ENCODE assay signal across 15 cellular contexts in genomic region chr10:128468462-128468861, GRCh38.
DNase-seq lines count a peak whose midpoint lies in the region; ATAC-seq and TF ChIP-seq lines count a peak whose summit lies in the region.
"Had no signal": no experiment of that assay in that cellular context is flagged by ENCODE, and none has a peak within 500 bp of the region (broad histone marks: within the 10 kb centered on the region; RNA-seq: fewer than 3 reads in every experiment).

No MANE protein-coding gene starts in this region.

- TF ChIP-seq CTCF in natural killer cell (IDR thresholded peaks at IDR 0.05) (no peak), VCaP (conservative IDR thresholded peaks at IDR 0.05) (no peak), GM10266 (IDR thresholded peaks at IDR 0.05; ENCODE audit: control insufficient read depth, insufficient read depth, low read depth, missing control alignments) (no peak)

- H3K27me3 Mint-ChIP-seq in natural killer cell treated with Interleukin-12 subunit alpha and Interleukin-12 subunit beta and Interleukin-15 and Interleukin-18, amount 100 ng/mL, for 72 hours: peaks cover 0 to 3% of the 10 kb centered on the region in 2 donors
- H3K27me3 Mint-ChIP-seq in natural killer cell (ENCODE audit: low read depth in 2 of 2): peaks cover 2 to 6% of the 10 kb centered on the region in 2 donors

- no peak overlapping the region for H3K4me3 Mint-ChIP-seq in natural killer cell treated with Interleukin-12 subunit alpha and Interleukin-12 subunit beta and Interleukin-15 and Interleukin-18, amount 100 ng/mL, for 72 hours
- no peak overlapping the region for H3K4me3 Mint-ChIP-seq in natural killer cell
- H3K4me3 Mint-ChIP-seq: CD14-positive monocyte; CD8-positive, alpha-beta memory T cell; GM23338 had no signal

- peak overlapping the region; percentile 37; the same call in 1 of the 2 replicates for H3K27ac ChIP-seq in VCaP
- H3K27ac ChIP-seq: 22Rv1 had no signal

- H3K27ac Mint-ChIP-seq in natural killer cell treated with Interleukin-12 subunit alpha and Interleukin-12 subunit beta and Interleukin-15 and Interleukin-18, amount 100 ng/mL, for 72 hours: no peak overlapping the region
- no peak overlapping the region for H3K27ac Mint-ChIP-seq in natural killer cell
- H3K27ac Mint-ChIP-seq: CD14-positive monocyte; CD8-positive, alpha-beta memory T cell; GM23338 had no signal

- no peaks in the 10 kb centered on the region for H3K9me3 Mint-ChIP-seq in natural killer cell treated with Interleukin-12 subunit alpha and Interleukin-12 subunit beta and Interleukin-15 and Interleukin-18, amount 100 ng/mL, for 72 hours
- H3K9me3 Mint-ChIP-seq in natural killer cell: no peaks in the 10 kb centered on the region

- no peak for ATAC-seq in natural killer cell treated with Interleukin-12 subunit alpha and Interleukin-12 subunit beta and Interleukin-15 and Interleukin-18, amount 100 ng/mL, for 72 hours
- no peak for ATAC-seq in natural killer cell
- ATAC-seq: GM12878, GM23338 had no signal

- no peaks in the 10 kb centered on the region for H3K4me1 Mint-ChIP-seq in natural killer cell treated with Interleukin-12 subunit alpha and Interleukin-12 subunit beta and Interleukin-15 and Interleukin-18, amount 100 ng/mL, for 72 hours (ENCODE audit: low read depth in 2 of 2)
- H3K4me1 Mint-ChIP-seq in natural killer cell: no peaks in the 10 kb centered on the region
- H3K4me1 Mint-ChIP-seq: CD14-positive monocyte; CD8-positive, alpha-beta memory T cell; GM23338 had no signal

- peak; percentile 53 for DNase-seq in NCI-H1092 treated with DMSO at 0.1 percent for 48 hours (lab: John Stamatoyannopoulos, UW)
- DNase-seq in NCI-H1092 (lab: John Stamatoyannopoulos, UW): no peak
- peak; percentile 29 for DNase-seq in natural killer cell treated with Interleukin-12 subunit alpha and Interleukin-12 subunit beta and Interleukin-15 and Interleukin-18, amount 100 ng/mL, for 72 hours (ENCODE audit: low spot score)
- no peak for DNase-seq in natural killer cell
- no peak for DNase-seq in GM10266 (ENCODE audit: extremely low spot score)
- no peak for DNase-seq in effector CD4-positive, alpha-beta T cell
- no peak for DNase-seq in mesenteric fat pad (ENCODE audit: low spot score)
- DNase-seq: Caco-2; CD8-positive, alpha-beta memory T cell; H7 had no signal

- intact Hi-C loops in natural killer cell (cut with micrococcal nuclease): no loop called here

- H3K36me3 Mint-ChIP-seq in natural killer cell treated with Interleukin-12 subunit alpha and Interleukin-12 subunit beta and Interleukin-15 and Interleukin-18, amount 100 ng/mL, for 72 hours: no peaks in the 10 kb centered on the region
- H3K36me3 Mint-ChIP-seq in natural killer cell: no peaks in the 10 kb centered on the region
- H3K36me3 Mint-ChIP-seq: CD14-positive monocyte; CD8-positive, alpha-beta memory T cell had no signal

Comparison
In these comparisons a context has a peak if more than half of its experiments do, and no peak if none do; other contexts are left out.
1. DNase-seq: peak in NCI-H1092 treated with DMSO at 0.1 percent for 48 hours (single experiment) and natural killer cell treated with Interleukin-12 subunit alpha and Interleukin-12 subunit beta and Interleukin-15 and Interleukin-18, amount 100 ng/mL, for 72 hours (single experiment); none in NCI-H1092 (single experiment), natural killer cell (single experiment), GM10266 (single experiment), effector CD4-positive, alpha-beta T cell (single experiment) and mesenteric fat pad (single experiment).